In the genomic region with DNA sequence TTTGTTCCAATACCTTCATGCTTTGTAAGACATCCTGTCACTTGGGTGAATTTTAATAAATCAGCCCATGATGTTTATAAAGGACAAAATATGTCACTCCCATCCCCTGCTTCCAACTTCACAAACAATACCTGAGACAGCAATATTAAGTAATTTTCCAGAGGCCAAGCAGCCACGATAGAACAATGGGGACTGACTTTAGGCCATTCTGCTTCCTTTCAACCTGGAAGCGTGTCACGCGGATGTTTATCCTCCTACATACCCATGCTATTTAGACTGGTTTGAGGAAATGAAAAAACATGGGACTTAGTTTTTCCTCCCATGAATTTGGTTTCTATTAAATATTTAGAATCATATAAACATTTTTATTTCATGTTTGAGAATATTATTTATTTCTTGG, we compare ENCODE assay signal across 22 cellular contexts.
DNase-seq lines count a peak whose midpoint lies in the region; ATAC-seq and TF ChIP-seq lines count a peak whose summit lies in the region.
"Had no signal": no experiment of that assay in that cellular context is flagged by ENCODE, and none has a peak within 500 bp of the region (broad histone marks: within the 10 kb centered on the region; RNA-seq: fewer than 3 reads in every experiment).

No MANE protein-coding gene starts in this region.

- intact Hi-C loops in gastrocnemius medialis (cut with DNase I; ENCODE audit: low total_unique reads) = no loop called here

- no peaks in the 10 kb centered on the region for H3K9me3 Mint-ChIP-seq in CD8-positive, alpha-beta memory T cell
- H3K9me3 Mint-ChIP-seq: H9 had no signal

- H3K4me1 Mint-ChIP-seq in CD8-positive, alpha-beta memory T cell = peaks cover 28 to 37% (median 29%) of the 10 kb centered on the region in 3 donors

- 75 to 80% methylated on average over 4 of the region's 4 CpGs for WGBS in tibial nerve, 2 donors

- TF ChIP-seq POLR2A in gastrocnemius medialis (IDR thresholded peaks at IDR 0.05) (no peak), tibial nerve (IDR thresholded peaks at IDR 0.05) (no peak)

- no peaks in the 10 kb centered on the region for H3K9me3 ChIP-seq in CD8-positive, alpha-beta memory T cell (ENCODE audit: low read length)
- H3K9me3 ChIP-seq in gastrocnemius medialis (no peaks in the 10 kb centered on the region), tibial nerve (no peaks in the 10 kb centered on the region)
- H3K9me3 ChIP-seq: MG63, SK-N-SH had no signal

- no peak overlapping the region for H3K4me3 ChIP-seq in CD8-positive, alpha-beta memory T cell (ENCODE audit: low read length)
- H3K4me3 ChIP-seq in gastrocnemius medialis (no peak overlapping the region), tibial nerve (no peak overlapping the region)
- H3K4me3 ChIP-seq: GM23248, MG63 had no signal

- ATAC-seq in gastrocnemius medialis (peak in 1 of 2 donors; percentile 19), GM18909 (IDR thresholded peaks at IDR 0.05; ENCODE audit: poor library complexity, unreplicated experiment) (no peak), GM21526 (IDR thresholded peaks at IDR 0.05; ENCODE audit: low FRiP score, unreplicated experiment) (no peak)
- ATAC-seq: Panc1 had no signal

- H3K4me1 ChIP-seq in CD8-positive, alpha-beta memory T cell (ENCODE audit: insufficient read depth, low read length) = peaks cover 26% of the 10 kb centered on the region
- H3K4me1 ChIP-seq in gastrocnemius medialis (peaks cover 3 to 17% of the 10 kb centered on the region in 2 donors), tibial nerve (peaks cover 0 to 41% (median 26%) of the 10 kb centered on the region in 4 donors)

- TF ChIP-seq CTCF in gastrocnemius medialis (IDR thresholded peaks at IDR 0.05 in 4 of 5, conservative IDR thresholded peaks at IDR 0.05 in 1 of 5) = no peak
- TF ChIP-seq CTCF in tibial nerve (IDR thresholded peaks at IDR 0.05) = no peak

- POLR2A ChIA-PET in CD8-positive, alpha-beta memory T cell (lab: Charles Lee) = no interaction called here

- H3K27me3 ChIP-seq in CD8-positive, alpha-beta memory T cell (ENCODE audit: insufficient read depth, low read length, poor library complexity, severe bottlenecking) = no peaks in the 10 kb centered on the region
- H3K27me3 ChIP-seq in gastrocnemius medialis = no peaks in the 10 kb centered on the region
- no peaks in the 10 kb centered on the region for H3K27me3 ChIP-seq in tibial nerve
- H3K27me3 ChIP-seq: MG63 had no signal

- CTCF ChIA-PET in CD8-positive, alpha-beta memory T cell (lab: Charles Lee) = no interaction called here

- H3K36me3 ChIP-seq in CD8-positive, alpha-beta memory T cell (ENCODE audit: insufficient read depth, low read length) = no peaks in the 10 kb centered on the region
- H3K36me3 ChIP-seq in gastrocnemius medialis (no peaks in the 10 kb centered on the region), tibial nerve (no peaks in the 10 kb centered on the region)
- H3K36me3 ChIP-seq: MG63 had no signal

- peak overlapping the region in 5 of 8 donors; percentile 9 to 68 (median 45) for H3K27ac Mint-ChIP-seq in CD8-positive, alpha-beta memory T cell
- H3K27ac Mint-ChIP-seq: B cell, H9 had no signal

- H3K36me3 Mint-ChIP-seq in CD8-positive, alpha-beta memory T cell = peaks cover 0 to 4% (median 0%) of the 10 kb centered on the region in 3 donors

- H3K27me3 Mint-ChIP-seq in CD8-positive, alpha-beta memory T cell = no peaks in the 10 kb centered on the region

- DNase-seq in DMS53 (lab: John Stamatoyannopoulos, UW) (peak; percentile 37), DMS53 treated with DMSO at 0.1 percent for 48 hours (lab: John Stamatoyannopoulos, UW; ENCODE audit: unreplicated experiment) (no peak), dermis blood vessel endothelial cell (peak; percentile 18), gastrocnemius medialis (no peak), tibial nerve (ENCODE audit: low spot score in 2 of 2) (no peak)
- no peak for DNase-seq in CD8-positive, alpha-beta memory T cell
- DNase-seq: DMS153, GM23248, H9, KG1, MG63, NCI-H1105 treated with DMSO at 0.1 percent for 48 hours, NCI-H2029, NCI-H446, NCI-H524 treated with DMSO at 0.1 percent for 48 hours, SK-N-SH had no signal

- in situ Hi-C loops in gastrocnemius medialis (cut with MboI; ENCODE audit: low sequenced_read_pairs in 4 of 4) = no loop called here

- H3K27ac ChIP-seq in CD8-positive, alpha-beta memory T cell (ENCODE audit: low read depth, low read length) = no peak overlapping the region
- H3K27ac ChIP-seq in gastrocnemius medialis (peak overlapping the region; percentile 43 to 61 (median 53)), tibial nerve (peak overlapping the region in 1 of 4 donors; percentile 49)
- H3K27ac ChIP-seq: 22Rv1, C4-2B, GM23248 had no signal

- no peak overlapping the region for H3K4me3 Mint-ChIP-seq in CD8-positive, alpha-beta memory T cell
- H3K4me3 Mint-ChIP-seq: B cell, H9 had no signal

- no peak for TF ChIP-seq EP300 in tibial nerve (IDR thresholded peaks at IDR 0.05)

Comparison
In these comparisons a context has a peak if more than half of its experiments do, and no peak if none do; other contexts are left out.
1. DNase-seq: peak in DMS53 (single experiment) and dermis blood vessel endothelial cell (single experiment); none in DMS53 treated with DMSO at 0.1 percent for 48 hours (single experiment), CD8-positive, alpha-beta memory T cell (0 of 5), gastrocnemius medialis (0 of 2) and tibial nerve (0 of 2).